Comparison of ENCODE assay signal across 8 cellular contexts in genomic region chr7:50307368-50308012, GRCh38. TPM values are rescaled to one million over a fixed set of nuclear protein-coding genes. Genes with fewer than 3 reads are reported as not detected.
A peak's percentile ranks its signal among the peaks of the same experiment; 100 is the strongest.
DNase-seq lines count a peak whose midpoint lies in the region; ATAC-seq lines count a peak whose summit lies in the region.

No MANE protein-coding gene starts in this region.

- H2AK5ac ChIP-seq in mesendoderm (ENCODE audit: low read length): no peak overlapping the region

- no peak overlapping the region for H3K4ac ChIP-seq in mesendoderm (ENCODE audit: low read depth, low read length)

- H3K79me2 ChIP-seq in mesendoderm (ENCODE audit: control insufficient read depth, insufficient read depth, low read length): no peaks in the 10 kb centered on the region

- no peak overlapping the region for H2BK120ac ChIP-seq in mesendoderm (ENCODE audit: low read depth, low read length)

- H4K20me1 ChIP-seq in BLaER1: peaks cover 22% of the 10 kb centered on the region

- H3K4me3 ChIP-seq in BLaER1: peak overlapping the region; percentile 91
- H3K4me3 ChIP-seq in mesendoderm (ENCODE audit: low read length): no peak overlapping the region

- H3K4me1 ChIP-seq in BLaER1 (peaks cover 47% of the 10 kb centered on the region), mesendoderm (ENCODE audit: control insufficient read depth, low read depth, low read length) (no peaks in the 10 kb centered on the region)

- no peak overlapping the region for H2BK15ac ChIP-seq in mesendoderm (replicated peaks; ENCODE audit: low read depth)

- H3K27ac ChIP-seq in BLaER1: peak overlapping the region; percentile 92
- H3K27ac ChIP-seq in mesendoderm (ENCODE audit: low read depth, low read length): no peak overlapping the region

- DNase-seq in SIG-M5 treated with dmso at 0.1 percent for 504 hours (lab: John Stamatoyannopoulos, UW; ENCODE audit: unreplicated experiment) (peak; percentile 55), NCI-H748 treated with DMSO at 0.1 percent for 48 hours (lab: John Stamatoyannopoulos, UW) (no peak), NCI-H226 (no peak), mesendoderm (no peak), cortex of kidney (lab: John Stamatoyannopoulos, UW) (no peak)
- DNase-seq in central memory CD4-positive, alpha-beta T cell: peak; percentile 72

- WGBS in mesendoderm (ENCODE audit: extremely low coverage, insufficient coverage, low lambda C conversion rate): no CpG with 5 or more reads among the region's 10 CpGs

- no peaks in the 10 kb centered on the region for H3K9me3 ChIP-seq in BLaER1

- H3K56ac ChIP-seq in mesendoderm (ENCODE audit: low read length): no peak overlapping the region

- no peak overlapping the region for H4K5ac ChIP-seq in mesendoderm (ENCODE audit: low read length)

- H2BK5ac ChIP-seq in mesendoderm (ENCODE audit: low read length): no peak overlapping the region

- no peaks in the 10 kb centered on the region for H3K79me1 ChIP-seq in mesendoderm (ENCODE audit: low read length)

- H3K23ac ChIP-seq in mesendoderm (ENCODE audit: low read length): no peak overlapping the region

- H3K36me3 ChIP-seq in BLaER1 (no peaks in the 10 kb centered on the region), mesendoderm (ENCODE audit: control insufficient read depth, insufficient read depth, low read length) (no peaks in the 10 kb centered on the region)

- H4K8ac ChIP-seq in mesendoderm (ENCODE audit: low read depth, low read length): no peak overlapping the region

- peak overlapping the region; percentile 91 for H3K9ac ChIP-seq in BLaER1
- H3K9ac ChIP-seq in mesendoderm (ENCODE audit: low read length): no peak overlapping the region

- ATAC-seq in GM21381 (IDR thresholded peaks at IDR 0.05; ENCODE audit: unreplicated experiment): peak; percentile 31

- peak overlapping the region; percentile 88 for H3K4me2 ChIP-seq in BLaER1
- H3K4me2 ChIP-seq in mesendoderm (ENCODE audit: low read length): no peak overlapping the region

- H3K27me3 ChIP-seq in BLaER1 (no peaks in the 10 kb centered on the region), mesendoderm (ENCODE audit: insufficient read depth, low read length, poor library complexity) (peaks cover 13% of the 10 kb centered on the region)

- H3K18ac ChIP-seq in mesendoderm (ENCODE audit: low read length): no peak overlapping the region

RNA-seq across cellular contexts. Expression of gene IKZF1, which starts 3.0 kb away (rescaled TPM):
- polyA plus RNA-seq in mesendoderm (2013, experiment 1 of 2): 0.29 TPM
- polyA plus RNA-seq in mesendoderm (2013, experiment 2 of 2): 0.31 TPM

Comparison
In these comparisons a context has a peak if more than half of its experiments do, and no peak if none do; other contexts are left out.
1. DNase-seq: peak in SIG-M5 treated with dmso at 0.1 percent for 504 hours (single experiment) and central memory CD4-positive, alpha-beta T cell (single experiment); none in NCI-H748 treated with DMSO at 0.1 percent for 48 hours (single experiment), NCI-H226 (single experiment), mesendoderm (single experiment) and cortex of kidney (single experiment).